Comparison of ENCODE assay signal across 20 cellular contexts in the genomic region with DNA sequence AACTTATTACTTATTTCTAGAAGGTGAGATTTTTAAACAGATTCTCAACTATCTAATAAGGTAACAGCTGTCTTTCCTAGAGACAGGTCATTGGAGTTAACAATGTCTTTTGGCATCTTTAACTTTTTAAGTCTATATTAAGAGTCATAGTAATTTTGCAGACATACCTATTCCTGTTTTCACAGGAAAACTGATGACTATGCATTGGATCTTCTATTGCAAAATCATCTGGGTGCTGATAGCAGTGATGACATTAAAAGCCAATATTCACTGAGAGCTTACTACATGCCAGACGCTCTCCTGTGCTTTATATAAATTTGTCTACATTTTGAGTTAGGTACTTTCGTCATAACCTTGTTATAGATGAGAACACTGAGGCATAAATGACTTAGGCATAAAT.
A peak's percentile ranks its signal among the peaks of the same experiment; 100 is the strongest.
DNase-seq lines count a peak whose midpoint lies in the region; ATAC-seq, FAIRE-seq and TF ChIP-seq lines count a peak whose summit lies in the region.
"Had no signal": no experiment of that assay in that cellular context is flagged by ENCODE, and none has a peak within 500 bp of the region (broad histone marks: within the 10 kb centered on the region; RNA-seq: fewer than 3 reads in every experiment).

No MANE protein-coding gene starts in this region.

- H3K27ac Mint-ChIP-seq in nephron: peak overlapping the region; percentile 54 to 90 (median 88)
- H3K27ac Mint-ChIP-seq: CD4-positive, alpha-beta T cell; CD8-positive, alpha-beta T cell had no signal

- no peak overlapping the region for H3K9ac ChIP-seq in IMR-90 (ENCODE audit: low read depth, low read length)
- H3K9ac ChIP-seq: BLaER1 treated with 17β-estradiol and CSF1 and Interleukin-3, amounts not matched to agents 10 nM and 100 nM had no signal

- H3K56ac ChIP-seq in IMR-90 (ENCODE audit: extremely low read depth, insufficient read depth, low read length): no peak overlapping the region

- no peak overlapping the region for H3K18ac ChIP-seq in IMR-90 (ENCODE audit: low read depth, low read length)

- no peaks in the 10 kb centered on the region for H3K9me3 Mint-ChIP-seq in nephron
- H3K9me3 Mint-ChIP-seq: CD4-positive, alpha-beta T cell; CD8-positive, alpha-beta T cell had no signal

- no peak overlapping the region for H3K14ac ChIP-seq in IMR-90 (replicated peaks; ENCODE audit: low read depth, low read length)

- intact Hi-C loops in IMR-90 (cut with micrococcal nuclease): no loop called here

- H2AFZ ChIP-seq in IMR-90 (replicated peaks; ENCODE audit: low read length, poor library complexity): no peak overlapping the region

- no peak overlapping the region for H4K91ac ChIP-seq in IMR-90 (ENCODE audit: insufficient read depth, low read depth, low read length)

- H3K27me3 ChIP-seq in IMR-90 (ENCODE audit: control insufficient read depth, insufficient read depth, low read length): no peaks in the 10 kb centered on the region
- H3K27me3 ChIP-seq in bronchial epithelial cell (ENCODE audit: control insufficient read depth, insufficient read depth, low read length): no peaks in the 10 kb centered on the region
- H3K27me3 ChIP-seq in BE2C: no peaks in the 10 kb centered on the region
- H3K27me3 ChIP-seq: BLaER1 treated with 17β-estradiol and CSF1 and Interleukin-3, amounts not matched to agents 10 nM and 100 nM had no signal

- no peak overlapping the region for H4K5ac ChIP-seq in IMR-90 (ENCODE audit: low read depth, low read length)

- no peak overlapping the region for H3K4me2 ChIP-seq in IMR-90 (ENCODE audit: low read depth, low read length)

- H2AK9ac ChIP-seq in IMR-90 (replicated peaks; ENCODE audit: low read depth, low read length, poor library complexity): no peak overlapping the region

- H2BK5ac ChIP-seq in IMR-90 (ENCODE audit: low read depth, low read length, poor library complexity, severe bottlenecking): no peak overlapping the region

- no peak for TF ChIP-seq RAD21 in IMR-90 (IDR thresholded peaks at IDR 0.05; ENCODE audit: low read length)

- H3K27ac ChIP-seq in IMR-90 (ENCODE audit: insufficient read depth, low read length): no peak overlapping the region
- H3K27ac ChIP-seq: BLaER1 treated with 17β-estradiol and CSF1 and Interleukin-3, amounts not matched to agents 10 nM and 100 nM; C4-2B had no signal

- no peak for TF ChIP-seq CTCF in IMR-90 (conservative IDR thresholded peaks at IDR 0.05; ENCODE audit: low read depth, low read length)
- TF ChIP-seq CTCF in bronchial epithelial cell (IDR thresholded peaks at IDR 0.05; ENCODE audit: insufficient read depth, low read length, severe bottlenecking): no peak
- no peak for TF ChIP-seq CTCF in nephron (IDR thresholded peaks at IDR 0.05; ENCODE audit: unreplicated experiment in 3 of 3)
- no peak for TF ChIP-seq CTCF in BE2C (IDR thresholded peaks at IDR 0.05; ENCODE audit: low read depth, low read length)

- H3K23ac ChIP-seq in IMR-90 (ENCODE audit: low read depth, low read length): no peak overlapping the region

- no peak overlapping the region for H2AK5ac ChIP-seq in IMR-90 (ENCODE audit: low read depth, low read length)

- no peaks in the 10 kb centered on the region for H3K9me3 ChIP-seq in IMR-90 (ENCODE audit: control insufficient read depth, insufficient read depth, low read length)
- H3K9me3 ChIP-seq in BE2C: no peaks in the 10 kb centered on the region
- H3K9me3 ChIP-seq: BLaER1 treated with 17β-estradiol and CSF1 and Interleukin-3, amounts not matched to agents 10 nM and 100 nM; Caco-2 had no signal

- H3K79me1 ChIP-seq in IMR-90 (ENCODE audit: low read depth in 1 of 2, low read length in 2 of 2): no peaks in the 10 kb centered on the region

- WGBS in IMR-90 (ENCODE audit: extremely low coverage in 2 of 2, insufficient read length in 1 of 2), 2 experiments: no CpG with 5 or more reads among the region's 2 CpGs

- H4K8ac ChIP-seq in IMR-90 (ENCODE audit: low read depth in 2 of 2, low read length in 2 of 2): no peak overlapping the region

- CTCF ChIA-PET in IMR-90 (lab: Yijun Ruan, JAX): no interaction called here

- BruUV-seq in IMR-90 (replicated peaks; lab: Mats Ljungman, UMichigan): no TSS peak

- no peaks in the 10 kb centered on the region for H4K20me1 ChIP-seq in IMR-90 (ENCODE audit: insufficient read depth, low read length)
- H4K20me1 ChIP-seq: BLaER1 treated with 17β-estradiol and CSF1 and Interleukin-3, amounts not matched to agents 10 nM and 100 nM had no signal

- FAIRE-seq in bronchial epithelial cell (lab: Jason Lieb, UNC): no peak
- FAIRE-seq: A204.1, D721Med, G401.6, GM12891, GM19239 had no signal

- no peak overlapping the region for H3K4ac ChIP-seq in IMR-90 (ENCODE audit: low read depth, low read length)

- H3K4me3 ChIP-seq in IMR-90 (ENCODE audit: insufficient read depth, low read depth, low read length) (no peak overlapping the region), bronchial epithelial cell (ENCODE audit: low read depth, low read length) (no peak overlapping the region), BE2C (ENCODE audit: low read depth, low read length) (no peak overlapping the region)
- H3K4me3 ChIP-seq: BLaER1 treated with 17β-estradiol and CSF1 and Interleukin-3, amounts not matched to agents 10 nM and 100 nM had no signal

- H2BK20ac ChIP-seq in IMR-90 (ENCODE audit: low read depth, low read length): no peak overlapping the region

- no peaks in the 10 kb centered on the region for H3K27me3 Mint-ChIP-seq in nephron (ENCODE audit: low read depth)
- H3K27me3 Mint-ChIP-seq: CD4-positive, alpha-beta T cell had no signal

- H3K4me3 Mint-ChIP-seq in nephron: no peak overlapping the region
- H3K4me3 Mint-ChIP-seq: CD4-positive, alpha-beta T cell; CD8-positive, alpha-beta T cell had no signal

- H3K4me1 ChIP-seq in IMR-90 (ENCODE audit: control insufficient read depth, insufficient read depth, low read length) (peaks cover 5% of the 10 kb centered on the region), BE2C (peaks cover 13% of the 10 kb centered on the region; the same call in 1 of the 2 replicates)
- H3K4me1 ChIP-seq: Caco-2 had no signal

- POLR2A ChIA-PET in IMR-90 (lab: Charles Lee; ENCODE audit: unreplicated experiment): no interaction called here

- dilution Hi-C loops in IMR-90 (cut with HindIII; ENCODE audit: low sequenced_read_pairs, unreplicated experiment): no loop called here

- H3K9me1 ChIP-seq in IMR-90 (ENCODE audit: insufficient read depth, low read length): no peaks in the 10 kb centered on the region

- H2BK15ac ChIP-seq in IMR-90 (ENCODE audit: low read depth, low read length): 0 out of 3 replicates have a peak overlapping the region, but pooled peaks have one; percentile 46

- no peak for TF ChIP-seq POLR2A in IMR-90 (IDR thresholded peaks at IDR 0.05; ENCODE audit: low read depth, low read length)

- no peaks in the 10 kb centered on the region for H3K36me3 Mint-ChIP-seq in nephron (ENCODE audit: low read depth)
- H3K36me3 Mint-ChIP-seq: CD8-positive, alpha-beta T cell had no signal

- no peak overlapping the region for H2BK120ac ChIP-seq in IMR-90 (ENCODE audit: low read depth, low read length)

- peaks cover 46% of the 10 kb centered on the region for H3K4me1 Mint-ChIP-seq in nephron

- DNase-seq in IMR-90: no peak
- peak; percentile 64 for DNase-seq in bronchial epithelial cell (ENCODE audit: low read depth)
- DNase-seq in middle frontal gyrus (ENCODE audit: extremely low spot score, low spot score): no peak
- no peak for DNase-seq in BE2C
- DNase-seq: 8988T; ACHN; Caco-2; Calu3; CD4-positive, alpha-beta T cell; CD8-positive, alpha-beta T cell; DMS79 treated with DMSO at 0.1 percent for 48 hours; GF-D8 had no signal

- no peak for ATAC-seq in IMR-90 (ENCODE audit: low read depth)
- ATAC-seq: CD8-positive, alpha-beta T cell had no signal

- H3K36me3 ChIP-seq in IMR-90 (ENCODE audit: control insufficient read depth, insufficient read depth, low read length) (no peaks in the 10 kb centered on the region), bronchial epithelial cell (ENCODE audit: control insufficient read depth, insufficient read depth, low read length) (no peaks in the 10 kb centered on the region), BE2C (no peaks in the 10 kb centered on the region)
- H3K36me3 ChIP-seq: BLaER1 treated with 17β-estradiol and CSF1 and Interleukin-3, amounts not matched to agents 10 nM and 100 nM had no signal

- in situ Hi-C loops in IMR-90 (cut with MboI; ENCODE audit: low sequenced_read_pairs): no loop called here

TF ChIP-seq in IMR-90, 13 proteins besides CTCF, POLR2A, EP300 and RAD21:
- no peak for TF ChIP-seq MXI1 (IDR thresholded peaks at IDR 0.05; ENCODE audit: borderline replicate concordance, low read depth, low read length)
- TF ChIP-seq ELK1 (IDR thresholded peaks at IDR 0.05; ENCODE audit: borderline replicate concordance, low read depth, low read length): no peak
- no peak for TF ChIP-seq BHLHE40 (IDR thresholded peaks at IDR 0.05; ENCODE audit: low read depth, low read length)
- no peak for TF ChIP-seq USF2 (IDR thresholded peaks at IDR 0.05; ENCODE audit: low read depth, low read length)
- TF ChIP-seq MAFK (IDR thresholded peaks at IDR 0.05; ENCODE audit: low read depth, low read length): 0 out of 2 replicates have a peak, but pooled peaks have one; percentile 31
- no peak for TF ChIP-seq MAZ (IDR thresholded peaks at IDR 0.05; ENCODE audit: borderline replicate concordance, low read depth, low read length)
- TF ChIP-seq FOS (IDR thresholded peaks at IDR 0.05; ENCODE audit: low read depth, low read length): no peak
